ENCODE assay signal across 1 cellular context in the genomic region with DNA sequence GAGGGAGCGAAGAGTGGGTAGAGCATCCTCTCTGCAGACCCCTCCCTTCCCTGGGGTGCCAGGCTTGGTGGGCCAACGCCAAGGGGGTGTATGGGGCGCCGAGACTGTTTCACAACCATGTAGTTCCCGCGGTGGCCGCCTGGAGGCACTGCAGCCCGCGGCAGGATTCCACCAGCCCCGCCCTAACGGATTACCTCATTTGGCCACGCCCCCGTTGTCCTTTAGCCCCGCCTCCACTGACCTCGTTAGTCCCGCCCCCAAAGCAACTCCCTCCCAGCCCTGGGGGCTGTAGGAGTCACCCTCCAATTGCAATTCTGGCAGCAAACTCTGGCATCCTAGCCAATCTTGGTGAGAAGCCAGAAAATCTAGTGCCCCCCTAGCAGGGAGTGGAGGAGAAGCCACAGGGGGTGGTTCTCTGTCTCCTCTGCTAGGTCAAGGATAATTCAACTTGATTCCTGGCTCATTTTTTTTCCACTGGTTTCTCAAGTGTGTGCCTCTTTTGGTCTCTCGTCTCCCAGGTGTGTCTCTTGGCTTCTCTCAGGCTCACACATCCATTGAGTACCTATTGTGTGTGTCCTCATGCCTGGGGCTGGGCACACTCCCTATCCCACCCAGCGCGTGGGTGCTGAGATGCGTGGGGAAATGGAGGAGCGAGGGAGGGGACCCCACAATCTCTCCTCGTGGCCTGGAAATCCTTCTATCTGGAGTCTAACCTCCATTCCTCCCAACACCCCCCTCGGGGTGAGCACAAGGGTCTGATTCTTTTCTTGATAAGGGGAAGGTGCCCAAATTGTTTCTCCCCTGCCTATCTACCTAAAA.
TF ChIP-seq lines count a peak whose summit lies in the region.

No MANE protein-coding gene starts in this region.

TF ChIP-seq in GM23338, 12 proteins besides CTCF, POLR2A, EP300 and RAD21:
- TF ChIP-seq POLR2AphosphoS5 (IDR thresholded peaks at IDR 0.05; ENCODE audit: low read depth): peak; percentile 42; the same call in 1 of the 2 replicates
- no peak for TF ChIP-seq ZNF114 (CRISPR knock-in tag; IDR thresholded peaks at IDR 0.05)
- peak; percentile 73 for TF ChIP-seq CREB1 (CRISPR knock-in tag; IDR thresholded peaks at IDR 0.05; ENCODE audit: low read depth)
